ENCODE assay signal across 19 cellular contexts in genomic region chr17:83107656-83108048, GRCh38. TPM values are rescaled to one million over a fixed set of nuclear protein-coding genes. Genes with fewer than 3 reads are reported as not detected.
DNase-seq lines count a peak whose midpoint lies in the region; FAIRE-seq and TF ChIP-seq lines count a peak whose summit lies in the region.
"Had no signal": no experiment of that assay in that cellular context is flagged by ENCODE, and none has a peak within 500 bp of the region (broad histone marks: within the 10 kb centered on the region; RNA-seq: fewer than 3 reads in every experiment).

No MANE protein-coding gene starts in this region.

- no peak overlapping the region for H2AFZ ChIP-seq in OCI-LY7 (ENCODE audit: low read length)

- H4K20me1 ChIP-seq in OCI-LY7 (ENCODE audit: insufficient read depth, low read length) = no peaks in the 10 kb centered on the region

- peak; percentile 95 for FAIRE-seq in urothelium cell line (lab: Jason Lieb, UNC)
- FAIRE-seq: H54 had no signal

- H3K4me2 ChIP-seq in OCI-LY7 (ENCODE audit: low read length) = no peak overlapping the region
- H3K4me2 ChIP-seq: SK-N-SH had no signal

- DNase-seq in OCI-LY7 (ENCODE audit: low spot score) (peak; percentile 40), esophagus muscularis mucosa (ENCODE audit: extremely low spot score) (no peak), urothelium cell line (ENCODE audit: low spot score) (peak; percentile 62), NCI-H345 treated with DMSO at 0.1 percent for 48 hours (lab: John Stamatoyannopoulos, UW; ENCODE audit: unreplicated experiment) (no peak), GM10266 (ENCODE audit: extremely low spot score) (no peak)
- DNase-seq in stimulated activated CD4-positive, alpha-beta T cell treated with anti-CD3 and anti-CD28 coated beads, Interleukin-4, amount 100 ng/mL, for 4 hours = no peak
- DNase-seq: CD4-positive, alpha-beta T cell; Karpas-422; MG63; NCI-H1092 treated with DMSO at 0.1 percent for 48 hours; NCI-H187; NCI-H446; NCI-H774; Peyer's patch; SHP77; SK-N-SH; T-helper 1 cell had no signal

- no TSS peak for BruUV-seq in OCI-LY7 (replicated peaks; lab: Mats Ljungman, UMichigan)

- no peak for TF ChIP-seq POLR2A in esophagus muscularis mucosa (IDR thresholded peaks at IDR 0.05; ENCODE audit: low read depth)

- TF ChIP-seq EP300 in esophagus muscularis mucosa (IDR thresholded peaks at IDR 0.05) = no peak

- POLR2A ChIA-PET in HEK293 (lab: Yijun Ruan, JAX) = no interaction called here
- POLR2A ChIA-PET in OCI-LY7 (lab: Charles Lee) = no interaction called here

- peaks cover 0 to 27% (median 0%) of the 10 kb centered on the region in 4 donors for H3K27me3 ChIP-seq in esophagus muscularis mucosa
- H3K27me3 ChIP-seq: MG63, Peyer's patch had no signal

- WGBS in esophagus muscularis mucosa = 49% methylated on average over 13 of the region's 14 CpGs

- peaks cover 16% of the 10 kb centered on the region for H3K4me1 ChIP-seq in HEK293 (ENCODE audit: control insufficient read depth, insufficient read depth, low read length)
- H3K4me1 ChIP-seq in OCI-LY7 (ENCODE audit: insufficient read depth, low read length, poor library complexity, severe bottlenecking) = peaks cover 8% of the 10 kb centered on the region
- peaks cover 22 to 66% (median 58%) of the 10 kb centered on the region in 4 donors for H3K4me1 ChIP-seq in esophagus muscularis mucosa

- CTCF ChIA-PET in HEK293 (lab: Yijun Ruan, JAX) (no interaction called here), OCI-LY7 (lab: Charles Lee; ENCODE audit: unreplicated experiment) (no interaction called here)

- no peaks in the 10 kb centered on the region for H3K79me2 ChIP-seq in OCI-LY7 (ENCODE audit: insufficient read depth, low read depth, low read length)

- no peaks in the 10 kb centered on the region for H3K9me3 ChIP-seq in HEK293 (ENCODE audit: control insufficient read depth, insufficient read depth, low read depth, low read length)
- H3K9me3 ChIP-seq in OCI-LY7 (ENCODE audit: low read length) = no peaks in the 10 kb centered on the region
- no peaks in the 10 kb centered on the region for H3K9me3 ChIP-seq in esophagus muscularis mucosa
- H3K9me3 ChIP-seq: MG63, Peyer's patch, SK-N-SH had no signal

- H3K4me3 ChIP-seq in HEK293 (ENCODE audit: low read depth, low read length) (no peak overlapping the region), OCI-LY7 (ENCODE audit: low read depth, low read length, poor library complexity, severe bottlenecking) (no peak overlapping the region), esophagus muscularis mucosa (no peak overlapping the region)
- H3K4me3 ChIP-seq: MG63, Peyer's patch had no signal

- H3K27ac ChIP-seq in HEK293 (ENCODE audit: extremely low read depth, low read depth, low read length) (no peak overlapping the region), OCI-LY7 (ENCODE audit: low read depth, low read length, poor library complexity, severe bottlenecking) (no peak overlapping the region), esophagus muscularis mucosa (replicated peaks in 1 of 4) (peak overlapping the region in 3 of 4 donors; percentile 27 to 31 (median 27))
- H3K27ac ChIP-seq: Peyer's patch had no signal

- no peaks in the 10 kb centered on the region for H3K36me3 ChIP-seq in HEK293 (ENCODE audit: control insufficient read depth in 2 of 2, insufficient read depth in 1 of 2, low read length in 2 of 2)
- H3K36me3 ChIP-seq in OCI-LY7 (ENCODE audit: insufficient read depth, low read length) = no peaks in the 10 kb centered on the region
- H3K36me3 ChIP-seq in esophagus muscularis mucosa = no peaks in the 10 kb centered on the region
- H3K36me3 ChIP-seq: MG63, Peyer's patch had no signal

- intact Hi-C loops in OCI-LY7 (cut with micrococcal nuclease; ENCODE audit: unreplicated experiment) = no loop called here
- intact Hi-C loops in esophagus muscularis mucosa (cut with DNase I) = no loop called here

- no peak for TF ChIP-seq CTCF in HEK293 (tag by site-specific recombination; IDR thresholded peaks at IDR 0.05)
- no peak for TF ChIP-seq CTCF in OCI-LY7 (conservative IDR thresholded peaks at IDR 0.05; ENCODE audit: low read length)
- no peak for TF ChIP-seq CTCF in esophagus muscularis mucosa (IDR thresholded peaks at IDR 0.05)
- no peak for TF ChIP-seq CTCF in GM10266 (IDR thresholded peaks at IDR 0.05; ENCODE audit: control insufficient read depth, insufficient read depth, low read depth, missing control alignments)

- no peaks in the 10 kb centered on the region for H3K9me2 ChIP-seq in OCI-LY7 (ENCODE audit: insufficient read depth, low read length)
- H3K9me2 ChIP-seq: SK-N-SH had no signal

TF ChIP-seq in HEK293, 187 proteins besides CTCF, POLR2A, EP300 and RAD21:
- TF ChIP-seq ZFP69B (tag by site-specific recombination; IDR thresholded peaks at IDR 0.05) (no peak), SCRT2 (tag by site-specific recombination; IDR thresholded peaks at IDR 0.05) (peak; percentile 51)

RNA-seq across cellular contexts. Expression of gene METRNL, which starts 28.2 kb away (rescaled TPM):
- 16.9 and 18.8 TPM in 2 replicates for total RNA-seq in OCI-LY7 (2014; rRNA removed; shearing (Covaris generic))
- total RNA-seq in OCI-LY7 (2022) (19.3 and 23.3 TPM in 2 replicates), esophagus muscularis mucosa (100 to 1,000 TPM in 1 of 4 donors, 10 to 100 TPM in 3; 36.5 to 124 (median 61.5) TPM)

Comparison
In these comparisons a context has a peak if more than half of its experiments do, and no peak if none do; other contexts are left out.
1. H3K27ac ChIP-seq: peak in esophagus muscularis mucosa (3 of 4); none in HEK293 (single experiment) and OCI-LY7 (single experiment).
2. DNase-seq: peak in OCI-LY7 (single experiment) and urothelium cell line (single experiment); none in esophagus muscularis mucosa (single experiment), NCI-H345 treated with DMSO at 0.1 percent for 48 hours (single experiment), GM10266 (single experiment) and stimulated activated CD4-positive, alpha-beta T cell treated with anti-CD3 and anti-CD28 coated beads, Interleukin-4, amount 100 ng/mL, for 4 hours (0 of 2).